ENCODE assay signal across 15 cellular contexts in the genomic region with DNA sequence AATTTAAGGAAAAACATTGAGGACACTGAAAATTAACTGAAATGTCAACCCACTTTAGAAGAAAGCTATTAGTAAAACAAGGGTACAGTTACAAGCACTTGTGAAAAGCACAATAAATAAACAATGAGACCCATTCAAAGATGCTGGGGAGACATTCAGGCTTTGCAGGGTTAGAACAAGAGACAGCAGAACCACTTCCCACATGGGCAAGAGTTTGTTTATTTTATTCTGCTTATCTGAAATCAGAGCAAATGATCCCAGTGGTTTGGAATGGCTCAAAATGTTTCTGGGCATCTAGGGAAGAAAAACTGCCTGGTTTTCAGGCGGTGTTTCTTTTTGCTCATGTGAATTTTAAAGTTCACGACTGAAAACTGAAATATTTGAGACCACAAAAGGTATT. TPM values are rescaled to one million over a fixed set of nuclear protein-coding genes. Genes with fewer than 3 reads are reported as not detected.
DNase-seq lines count a peak whose midpoint lies in the region; ATAC-seq, FAIRE-seq and TF ChIP-seq lines count a peak whose summit lies in the region.
"Had no signal": no experiment of that assay in that cellular context is flagged by ENCODE, and none has a peak within 500 bp of the region (broad histone marks: within the 10 kb centered on the region; RNA-seq: fewer than 3 reads in every experiment).

No MANE protein-coding gene starts in this region.

- H2BK12ac ChIP-seq in H1 (ENCODE audit: low read depth, low read length), result no peak overlapping the region

- no peaks in the 10 kb centered on the region for H3K27me3 Mint-ChIP-seq in neural progenitor cell (ENCODE audit: insufficient read depth, low read depth)

- H3K18ac ChIP-seq in H1 (ENCODE audit: extremely low read depth, low read length), result no peak overlapping the region

- H2BK20ac ChIP-seq in H1 (ENCODE audit: low read length), result no peak overlapping the region

- no peaks in the 10 kb centered on the region for H3K36me3 ChIP-seq in GM23248 (ENCODE audit: low read depth)
- H3K36me3 ChIP-seq in H1 (ENCODE audit: control insufficient read depth in 2 of 4, insufficient read depth in 4 of 4, low read length in 3 of 4), result no peaks in the 10 kb centered on the region
- no peaks in the 10 kb centered on the region for H3K36me3 ChIP-seq in neural progenitor cell
- H3K36me3 ChIP-seq: ascending aorta, esophagus muscularis mucosa, right atrium auricular region had no signal

- peak overlapping the region; percentile 9 for H3K4me2 ChIP-seq in GM23248 (ENCODE audit: unreplicated experiment)
- peak overlapping the region; percentile 30 to 52; a peak in 2 of 4 replicates for H3K4me2 ChIP-seq in H1 (ENCODE audit: insufficient read depth in 1 of 2, low read depth in 2 of 2, low read length in 2 of 2)
- H3K4me2 ChIP-seq in neural progenitor cell, result peak overlapping the region; percentile 54

- no peak overlapping the region for H3K23ac ChIP-seq in H1 (ENCODE audit: insufficient read length)

- H3K4ac ChIP-seq in H1 (replicated peaks; ENCODE audit: insufficient read length, low read depth, low read length), result no peak overlapping the region

- no peaks in the 10 kb centered on the region for H3K36me3 Mint-ChIP-seq in neural progenitor cell

- H2BK120ac ChIP-seq in H1 (replicated peaks; ENCODE audit: low read depth, low read length), result no peak overlapping the region

- 69 to 78% methylated on average over 2 of the region's 2 CpGs for WGBS in GM23248 (ENCODE audit: low coverage in 1 of 2, low lambda C conversion rate in 2 of 2, missing lambda C conversion rate in 2 of 2), 2 experiments
- WGBS in H1 (ENCODE audit: extremely low coverage in 1 of 2, insufficient coverage in 1 of 2, insufficient read length in 1 of 2, insufficient replicate concordance in 2 of 2, low coverage in 1 of 2, low lambda C conversion rate in 2 of 2, missing lambda C conversion rate in 1 of 2), 2 experiments, result 58% methylated on average over 2 of the region's 2 CpGs; no CpG with 5 or more reads in 1 of the 2 experiments

- H4K20me1 ChIP-seq in GM23248 (ENCODE audit: insufficient read depth) (0 out of 2 replicates have a peak, but pooled peaks cover 3% of the 10 kb centered on the region), H1 (replicated peaks in 1 of 2; ENCODE audit: control insufficient read depth in 1 of 2, insufficient read depth in 2 of 2, low read length in 2 of 2) (no peaks in the 10 kb centered on the region), neural progenitor cell (ENCODE audit: low read depth) (peaks cover 28% of the 10 kb centered on the region)

- H2AK5ac ChIP-seq in H1 (ENCODE audit: low read depth, low read length), result no peak overlapping the region

- H3K9ac ChIP-seq in GM23248, result no peak overlapping the region
- peak overlapping the region in 1 of 4 experiments; percentile 34; a peak in 1 of 7 replicates for H3K9ac ChIP-seq in H1 (replicated peaks in 1 of 4; ENCODE audit: extremely low read depth in 1 of 4, low read depth in 3 of 4, low read length in 3 of 4)
- no peak overlapping the region for H3K9ac ChIP-seq in neural progenitor cell

- H2BK5ac ChIP-seq in H1 (ENCODE audit: low read depth, low read length), result no peak overlapping the region

- H3F3A ChIP-seq in GM23248 (ENCODE audit: insufficient read depth), result 0 out of 2 replicates have a peak, but pooled peaks cover 3% of the 10 kb centered on the region
- no peaks in the 10 kb centered on the region for H3F3A ChIP-seq in neural progenitor cell (ENCODE audit: low read depth)

- no peak for ATAC-seq in GM19452 (IDR thresholded peaks at IDR 0.05; ENCODE audit: unreplicated experiment)
- ATAC-seq in HG03571 (IDR thresholded peaks at IDR 0.05; ENCODE audit: unreplicated experiment), result no peak
- no peak for ATAC-seq in GM18909 (IDR thresholded peaks at IDR 0.05; ENCODE audit: poor library complexity, unreplicated experiment)

- H3K4me1 ChIP-seq in GM23248 (ENCODE audit: insufficient read depth) (peaks cover 23% of the 10 kb centered on the region), H1 (replicated peaks in 1 of 4; ENCODE audit: control insufficient read depth in 3 of 4, insufficient read depth in 4 of 4, low read length in 3 of 4) (peaks cover 8 to 18% (median 12%) of the 10 kb centered on the region in 4 experiments), neural progenitor cell (peaks cover 21% of the 10 kb centered on the region)

- DNase-seq in GM23248 (peak; percentile 20), NCI-H748 (lab: John Stamatoyannopoulos, UW; ENCODE audit: unreplicated experiment) (peak; percentile 63), H1 (ENCODE audit: low read depth in 1 of 2, low spot score in 2 of 2) (no peak), neural progenitor cell (ENCODE audit: low spot score) (peak; percentile 31)
- no peak for DNase-seq in activated CD4-positive, alpha-beta T cell treated with anti-CD3 and anti-CD28 coated beads for 4 hours
- DNase-seq: Calu3, KBM-7, NCI-H526 treated with DMSO at 0.1 percent for 48 hours, T-helper 1 cell had no signal

- peak overlapping the region; percentile 89 for H4K5ac ChIP-seq in H1 (ENCODE audit: insufficient read length, low read depth, low read length)

- H3K79me1 ChIP-seq in H1 (ENCODE audit: low read depth, low read length), result no peaks in the 10 kb centered on the region

- CTCF ChIA-PET in H1 (lab: Charles Lee; ENCODE audit: partially characterized antibody), result no interaction called here

- H3K9me3 ChIP-seq in GM23248 (ENCODE audit: low read depth), result no peaks in the 10 kb centered on the region
- no peaks in the 10 kb centered on the region for H3K9me3 ChIP-seq in H1 (ENCODE audit: insufficient read depth in 2 of 2, low read depth in 1 of 2, low read length in 1 of 2)
- H3K9me3 ChIP-seq in neural progenitor cell (ENCODE audit: low read depth), result no peaks in the 10 kb centered on the region
- H3K9me3 ChIP-seq: ascending aorta, esophagus muscularis mucosa, right atrium auricular region had no signal

- H4K91ac ChIP-seq in H1 (replicated peaks; ENCODE audit: insufficient read length, low read length), result no peak overlapping the region

- no peak for TF ChIP-seq CTCF in H1 (IDR thresholded peaks at IDR 0.05; ENCODE audit: control extremely low read depth in 1 of 3, insufficient read depth in 1 of 3, low read depth in 1 of 3, low read length in 3 of 3)
- no peak for TF ChIP-seq CTCF in neural progenitor cell (IDR thresholded peaks at IDR 0.05)

- H3K9me3 Mint-ChIP-seq in neural progenitor cell, result no peaks in the 10 kb centered on the region

- POLR2A ChIA-PET in H1 (lab: Charles Lee; ENCODE audit: partially characterized antibody), result no interaction called here

- no peak overlapping the region for H2BK15ac ChIP-seq in H1 (ENCODE audit: low read length)

- H2AFZ ChIP-seq in GM23248 (no peak overlapping the region), H1 (ENCODE audit: low read length) (no peak overlapping the region), neural progenitor cell (replicated peaks) (no peak overlapping the region)

- peaks cover 18% of the 10 kb centered on the region for H3K4me1 Mint-ChIP-seq in neural progenitor cell

- H3K27ac ChIP-seq in GM23248, result no peak overlapping the region
- no peak overlapping the region for H3K27ac ChIP-seq in H1 (ENCODE audit: low read depth, low read length)
- H3K27ac ChIP-seq in neural progenitor cell, result no peak overlapping the region
- H3K27ac ChIP-seq: ascending aorta, esophagus muscularis mucosa, right atrium auricular region had no signal

- in situ Hi-C loops in GM23248 (cut with MboI), result no loop called here

- H3K23me2 ChIP-seq in H1 (ENCODE audit: low read depth, low read length), result no peaks in the 10 kb centered on the region

- H3K14ac ChIP-seq in H1 (ENCODE audit: insufficient read length), result no peak overlapping the region

- no peak for TF ChIP-seq RAD21 in H1 (IDR thresholded peaks at IDR 0.05 in 1 of 2, conservative IDR thresholded peaks at IDR 0.05 in 1 of 2; ENCODE audit: low read depth in 2 of 2, low read length in 2 of 2)

- no peak overlapping the region for H3K4me3 Mint-ChIP-seq in neural progenitor cell

- H3K9me2 ChIP-seq in GM23248 (ENCODE audit: insufficient read depth), result no peaks in the 10 kb centered on the region

- no peak overlapping the region for H4K8ac ChIP-seq in H1 (ENCODE audit: extremely low read depth, insufficient read depth, low read length)

- H3K27ac Mint-ChIP-seq in neural progenitor cell, result no peak overlapping the region

- TF ChIP-seq EP300 in H1 (IDR thresholded peaks at IDR 0.05; ENCODE audit: borderline replicate concordance in 1 of 2, low read depth in 2 of 2, low read length in 2 of 2), result no peak

- no peak for FAIRE-seq in H1 (lab: Jason Lieb, UNC)

- H3K4me3 ChIP-seq in GM23248 (no peak overlapping the region), H1 (ENCODE audit: extremely low read depth in 1 of 4, insufficient read depth in 2 of 4, low read depth in 3 of 4, low read length in 4 of 4) (no peak overlapping the region), neural progenitor cell (no peak overlapping the region)
- H3K4me3 ChIP-seq: ascending aorta, esophagus muscularis mucosa, right atrium auricular region had no signal

- peaks cover 92% of the 10 kb centered on the region for H3K79me2 ChIP-seq in GM23248 (ENCODE audit: insufficient read depth)
- H3K79me2 ChIP-seq in H1 (ENCODE audit: control insufficient read depth in 1 of 2, insufficient read depth in 2 of 2, low read length in 2 of 2), result peaks cover 0 to 48% of the 10 kb centered on the region in 2 experiments; a peak in 3 of 4 replicates
- H3K79me2 ChIP-seq in neural progenitor cell (ENCODE audit: low read depth), result peaks cover 22% of the 10 kb centered on the region

- no peak for TF ChIP-seq POLR2A in H1 (IDR thresholded peaks at IDR 0.05; ENCODE audit: control extremely low read depth in 1 of 2, low read depth in 2 of 2, low read length in 2 of 2)

- H3K56ac ChIP-seq in H1 (replicated peaks; ENCODE audit: insufficient read length, low read depth, low read length), result no peak overlapping the region

- H3K27me3 ChIP-seq in GM23248 (replicated peaks; ENCODE audit: insufficient read depth) (no peaks in the 10 kb centered on the region), H1 (replicated peaks in 1 of 4; ENCODE audit: control insufficient read depth in 3 of 4, extremely low read depth in 1 of 4, insufficient read depth in 3 of 4, low read length in 3 of 4) (no peaks in the 10 kb centered on the region), neural progenitor cell (no peaks in the 10 kb centered on the region)
- H3K27me3 ChIP-seq: ascending aorta, esophagus muscularis mucosa, right atrium auricular region had no signal

RNA-seq across cellular contexts. Expression of gene PPP3CA, which starts 42.4 kb away (rescaled TPM):
- total RNA-seq in GM23248 (2014; rRNA removed; shearing (Covaris generic)), result 42.3 and 57.0 TPM in 2 replicates
- 40.9 and 42.8 TPM in 2 replicates for polyA plus RNA-seq in GM23248 (2016; fragmentation: Nextera tagmentation; extraction: Ambion mirVana)
- 35.0 and 38.0 TPM in 2 replicates for total RNA-seq in H1 (2021; fragmentation: NEBNext Ultra II Directional; extraction: Animal tissue kit (Norgen Biotek cat#: 25700))
- polyA plus RNA-seq in H1 (2011; rRNA removed), result 4.5 and 7.9 TPM in 2 replicates
- polyA plus RNA-seq in H1 (2011; cell fraction: cytosol; rRNA removed), result 7.1 TPM
- polyA plus RNA-seq in H1 (2011; cell fraction: nucleus; rRNA removed), result 5.1 TPM
- 16.7 to 34.7 TPM (median 18.4 TPM) in 4 replicates for polyA plus RNA-seq in H1 (2012, experiment 1 of 2)
- 2.2 TPM for polyA plus RNA-seq in H1 (2012, experiment 2 of 2)
- 41.8 TPM for polyA plus RNA-seq in H1 (2013, experiment 1 of 2)
- polyA plus RNA-seq in H1 (2013, experiment 2 of 2), result 38.8 TPM
- polyA minus RNA-seq in H1 (2011; rRNA and poly(A)+ RNA removed), result 26.1 and 33.7 TPM in 2 replicates
- 17.2 TPM for polyA minus RNA-seq in H1 (2011; cell fraction: cytosol; rRNA and poly(A)+ RNA removed)
- 35.4 TPM for polyA minus RNA-seq in H1 (2011; cell fraction: nucleus; rRNA and poly(A)+ RNA removed)
- 33.6 and 38.4 TPM in 2 replicates for total RNA-seq in neural progenitor cell (ENCODE audit: low replicate concordance)

Comparison
In these comparisons a context has a peak if more than half of its experiments do, and no peak if none do; other contexts are left out.
1. DNase-seq: peak in GM23248 (single experiment), NCI-H748 (single experiment) and neural progenitor cell (single experiment); none in H1 (0 of 2) and activated CD4-positive, alpha-beta T cell treated with anti-CD3 and anti-CD28 coated beads for 4 hours (0 of 2).
2. Peak in every context shown above with its lines, with median percentiles within 50 percentile points of each other: H3K4me2 ChIP-seq.